In the genomic region with DNA sequence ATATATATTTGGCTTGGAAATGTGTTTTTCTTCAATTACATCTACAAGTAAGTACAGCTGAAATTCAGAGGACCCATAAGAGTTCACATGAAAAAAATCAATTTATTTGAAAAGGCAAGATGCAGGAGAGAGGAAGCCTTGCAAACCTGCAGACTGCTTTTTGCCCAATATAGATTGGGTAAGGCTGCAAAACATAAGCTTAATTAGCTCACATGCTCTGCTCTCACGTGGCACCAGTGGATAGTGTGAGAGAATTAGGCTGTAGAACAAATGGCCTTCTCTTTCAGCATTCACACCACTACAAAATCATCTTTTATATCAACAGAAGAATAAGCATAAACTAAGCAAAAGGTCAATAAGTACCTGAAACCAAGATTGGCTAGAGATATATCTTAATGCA, we compare ENCODE assay signal across 18 cellular contexts. TPM values are rescaled to one million over a fixed set of nuclear protein-coding genes. Genes with fewer than 3 reads are reported as not detected.
A peak's percentile ranks its signal among the peaks of the same experiment; 100 is the strongest.
DNase-seq lines count a peak whose midpoint lies in the region; ATAC-seq, FAIRE-seq and TF ChIP-seq lines count a peak whose summit lies in the region.
"Had no signal": no experiment of that assay in that cellular context is flagged by ENCODE, and none has a peak within 500 bp of the region (broad histone marks: within the 10 kb centered on the region; RNA-seq: fewer than 3 reads in every experiment).

No MANE protein-coding gene starts in this region.

- ATAC-seq in A549 (no peak), PC-3 (no peak)
- ATAC-seq: CD8-positive, alpha-beta T cell; K562 had no signal

- H3K4me2 ChIP-seq in A549 (peak overlapping the region; percentile 58), PC-3 (ENCODE audit: low read length) (peak overlapping the region; percentile 31; the same call in 1 of the 2 replicates), skeletal muscle satellite cell (ENCODE audit: low read length) (peak overlapping the region; percentile 56)

- H3K9me3 ChIP-seq in A549 (no peaks in the 10 kb centered on the region), PC-3 (ENCODE audit: low read length) (no peaks in the 10 kb centered on the region), skeletal muscle satellite cell (replicated peaks; ENCODE audit: low read length) (no peaks in the 10 kb centered on the region)
- H3K9me3 ChIP-seq: Peyer's patch had no signal

- in situ Hi-C loops in KBM-7 (cut with MboI; ENCODE audit: low pct_unique_long_range_greater_than_20kb, low sequenced_read_pairs) = no loop called here

- H3K4me3 ChIP-seq in A549 (no peak overlapping the region), PC-3 (ENCODE audit: low read length) (no peak overlapping the region), coronary artery (no peak overlapping the region), skeletal muscle satellite cell (ENCODE audit: low read length) (peak overlapping the region; percentile 40)
- H3K4me3 ChIP-seq: K562, Peyer's patch had no signal

- peaks cover 3% of the 10 kb centered on the region for H3F3A ChIP-seq in PC-3 (ENCODE audit: low read length, unreplicated experiment)

- no peak for TF ChIP-seq RAD21 in A549 (conservative IDR thresholded peaks at IDR 0.05 in 1 of 2, IDR thresholded peaks at IDR 0.05 in 1 of 2)

- H3K79me2 ChIP-seq in PC-3 (ENCODE audit: low read length) = no peaks in the 10 kb centered on the region

- H3K36me3 ChIP-seq in PC-3 (ENCODE audit: low read depth, low read length) (peaks cover 5% of the 10 kb centered on the region; the same call in 1 of the 2 replicates), skeletal muscle satellite cell (ENCODE audit: insufficient read depth, low read length) (peaks cover 40% of the 10 kb centered on the region)

- no peaks in the 10 kb centered on the region for H4K20me1 ChIP-seq in PC-3 (ENCODE audit: low read length)

- H2AFZ ChIP-seq in PC-3 (ENCODE audit: low read length) = 0 out of 2 replicates have a peak overlapping the region, but pooled peaks have one; percentile 32

- 40% methylated on average over 1 of the region's 1 CpG for WGBS in A549 (ENCODE audit: missing lambda C conversion rate)

- no peak overlapping the region for H3K9ac ChIP-seq in PC-3 (ENCODE audit: low read length)
- H3K9ac ChIP-seq in skeletal muscle satellite cell (ENCODE audit: low read depth, low read length) = peak overlapping the region; percentile 56

- CTCF ChIA-PET in A549 (lab: Yijun Ruan, JAX) (interaction anchor here (0.7 to 2.5 kb wide), 2 partner anchors 17 to 311 kb away, joined by 3 to 13 read pairs; no protein-coding TSS in a partner anchor), PC-3 (lab: Charles Lee) (no interaction called here)

- no peak for TF ChIP-seq EP300 in A549 (IDR thresholded peaks at IDR 0.05)

- no peaks in the 10 kb centered on the region for H3K27me3 ChIP-seq in PC-3 (ENCODE audit: low read length)
- no peaks in the 10 kb centered on the region for H3K27me3 ChIP-seq in skeletal muscle satellite cell (ENCODE audit: control insufficient read depth, insufficient read depth, low read length)
- H3K27me3 ChIP-seq: Peyer's patch had no signal

- peak overlapping the region; percentile 83 to 91 for H3K27ac ChIP-seq in A549
- H3K27ac ChIP-seq in PC-3 (ENCODE audit: low read length) = peak overlapping the region; percentile 76
- H3K27ac ChIP-seq in coronary artery = peak overlapping the region; percentile 44 to 62
- H3K27ac ChIP-seq: Peyer's patch had no signal

- POLR2A ChIA-PET in A549 (lab: Yijun Ruan, JAX) (no interaction called here), PC-3 (lab: Charles Lee; ENCODE audit: unreplicated experiment) (interaction anchor here (0.6 kb wide), 1 partner anchor 26 kb away, joined by 4 read pairs; a partner anchor contains a TSS)

- intact Hi-C loops in PC-3 (cut with micrococcal nuclease) = loop anchor here (5.0 kb wide), 2 partner anchors 69 to 114 kb away; a partner anchor contains a TSS

- no TSS peak for BruUV-seq in PC-3 (replicated peaks; lab: Mats Ljungman, UMichigan)

- no peak for DNase-seq in A549 (ENCODE audit: low read depth in 1 of 2, low spot score in 1 of 2)
- DNase-seq in PC-3 = no peak
- DNase-seq in coronary artery (ENCODE audit: low spot score) = no peak
- DNase-seq in HuH-7 (ENCODE audit: low spot score) = no peak
- no peak for DNase-seq in NCI-H526 treated with DMSO at 0.1 percent for 48 hours (lab: John Stamatoyannopoulos, UW)
- DNase-seq in KBM-7 = no peak
- DNase-seq: CD8-positive, alpha-beta T cell; DMS79 treated with DMSO at 0.1 percent for 48 hours; NCI-H1048; NCI-H1694; NCI-H2107; NCI-H226; NCI-H69; Peyer's patch; SHP77 had no signal

- no peak for FAIRE-seq in A549 (lab: Jason Lieb, UNC)
- FAIRE-seq: GM12891, K562 had no signal

- no peak for TF ChIP-seq POLR2A in A549 (IDR thresholded peaks at IDR 0.05; ENCODE audit: low read length)

- peaks cover 90% of the 10 kb centered on the region for H3K4me1 ChIP-seq in A549
- peaks cover 41% of the 10 kb centered on the region for H3K4me1 ChIP-seq in PC-3 (ENCODE audit: insufficient read depth, low read length)
- H3K4me1 ChIP-seq in skeletal muscle satellite cell (ENCODE audit: control insufficient read depth, insufficient read depth, low read length) = peaks cover 64% of the 10 kb centered on the region
- H3K4me1 ChIP-seq: Peyer's patch had no signal

- TF ChIP-seq CTCF in A549 (IDR thresholded peaks at IDR 0.05) (no peak), PC-3 (conservative IDR thresholded peaks at IDR 0.05; ENCODE audit: low read depth, low read length) (no peak), coronary artery (IDR thresholded peaks at IDR 0.05) (no peak)

- H3K9me2 ChIP-seq in PC-3 (replicated peaks; ENCODE audit: low read length) = no peaks in the 10 kb centered on the region

TF ChIP-seq in A549, 52 proteins besides CTCF, POLR2A, EP300 and RAD21:
- no peak for TF ChIP-seq HEYL (CRISPR knock-in tag; IDR thresholded peaks at IDR 0.05)
- no peak for TF ChIP-seq RCOR1 (IDR thresholded peaks at IDR 0.05; ENCODE audit: low read depth, low read length)
- TF ChIP-seq MAZ (IDR thresholded peaks at IDR 0.05; ENCODE audit: borderline replicate concordance, low read depth, low read length) = no peak

RNA-seq across cellular contexts. Expression of a gene that starts 26.1 kb away (rescaled TPM):
- polyA plus RNA-seq in A549 (2011; rRNA removed) (10.2 and 12.7 TPM in 2 replicates), A549 (2017; fragmentation: RNase III; extraction: RNeasy Plus Mini Kit Qiagen cat#74134 plus additional on column Dnase treatment) (8.7 to 10.4 TPM (median 9.9 TPM) in 3 replicates)
- polyA plus RNA-seq in A549 (2012; cell fraction: cytosol; rRNA removed) = 5.2 and 6.0 TPM in 2 replicates
- 4.3 and 4.7 TPM in 2 replicates for polyA plus RNA-seq in A549 (2012; cell fraction: nucleus; rRNA removed)
- 3.3 and 4.1 TPM in 2 replicates for polyA minus RNA-seq in A549 (2011; rRNA and poly(A)+ RNA removed)
- total RNA-seq in PC-3 (2014; rRNA removed) = 6.9 and 7.5 TPM in 2 replicates
- total RNA-seq in skeletal muscle satellite cell (2012; rRNA removed) = 9.2 and 12.7 TPM in 2 replicates
